Comparison of ENCODE assay signal across 11 cellular contexts in the genomic region with DNA sequence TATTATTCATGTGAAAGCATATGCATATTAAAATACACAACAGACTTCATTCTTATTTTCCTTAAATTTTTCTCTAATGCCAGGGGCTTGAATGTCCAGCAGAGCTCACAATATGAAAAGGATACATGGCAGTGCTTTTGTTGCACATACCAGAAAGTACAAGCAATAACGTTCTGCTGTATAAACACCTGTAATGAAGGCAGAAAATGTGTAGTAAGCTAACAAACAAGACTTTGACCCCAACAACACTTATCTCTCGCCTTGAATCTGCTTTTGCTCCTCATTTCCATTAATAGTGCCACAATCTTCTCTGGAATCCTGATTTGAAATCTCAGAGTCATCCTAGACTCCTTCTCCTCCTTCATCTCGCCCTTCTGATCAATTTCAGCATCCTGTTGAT.
"Had no signal": no experiment of that assay in that cellular context is flagged by ENCODE, and none has a peak within 500 bp of the region (broad histone marks: within the 10 kb centered on the region; RNA-seq: fewer than 3 reads in every experiment).

No MANE protein-coding gene starts in this region.

- H3K4me1 Mint-ChIP-seq: GM23338, H9 had no signal

- H3K9me3 Mint-ChIP-seq: GM23338, HFFc6 had no signal

- H3K27ac ChIP-seq: GM23248 had no signal

- DNase-seq: GM23248, GOT3, H7, H9, HCEC 1CT, HFFc6 had no signal

- H2AFZ ChIP-seq: GM23248, GM23338 had no signal

- H3K4me3 Mint-ChIP-seq: GM23338, H9, HFFc6 had no signal

- H3K9ac ChIP-seq: GM23248 had no signal

- H3K27ac Mint-ChIP-seq: GM23338, H9, HFFc6 had no signal

- H3K9me3 ChIP-seq: HAP-1 had no signal

- ATAC-seq: GM23338, HCT116 had no signal

- H3K4me1 ChIP-seq: HAP-1 had no signal

- H3K4me2 ChIP-seq: GM23338 had no signal

- FAIRE-seq: H1, H54 had no signal

- H3K36me3 ChIP-seq: HAP-1 had no signal

- H3K4me3 ChIP-seq: GM23248, GM23338, HAP-1 had no signal
